In genomic region chr11:95360382-95360781, GRCh38 we compare ENCODE assay signal across 32 cellular contexts.
A peak's percentile ranks its signal among the peaks of the same experiment; 100 is the strongest.
DNase-seq lines count a peak whose midpoint lies in the region; ATAC-seq and TF ChIP-seq lines count a peak whose summit lies in the region.
"Had no signal": no experiment of that assay in that cellular context is flagged by ENCODE, and none has a peak within 500 bp of the region (broad histone marks: within the 10 kb centered on the region; RNA-seq: fewer than 3 reads in every experiment).

No MANE protein-coding gene starts in this region.

- 0 out of 2 replicates have a peak overlapping the region, but pooled peaks have one; percentile 18 for H3K27ac Mint-ChIP-seq in GM23338
- H3K27ac Mint-ChIP-seq in neural progenitor cell: no peak overlapping the region
- no peak overlapping the region for H3K27ac Mint-ChIP-seq in stimulated activated naive B cell treated with anti-CD40 and anti-IgM and Interleukin-4, amounts not matched to agents 10 μg/mL and 1 μg/mL and 100 μg/mL, for 72 hours
- H3K27ac Mint-ChIP-seq: activated naive CD8-positive, alpha-beta T cell treated with anti-CD3 and anti-CD28 coated beads for 36 hours; activated T-helper 17 cell treated with anti-CD3 and anti-CD28 coated beads, Interleukin-2, amount 50 U/mL, for 72 hours; CD4-positive, alpha-beta T cell; HFFc6; stimulated activated naive CD8-positive, alpha-beta T cell treated with anti-CD3 and anti-CD28 coated beads, Interleukin-15, amount 100 ng/mL, for 72 hours had no signal

- H3K79me2 ChIP-seq in GM23338 (replicated peaks; ENCODE audit: insufficient read depth) (no peaks in the 10 kb centered on the region), neural progenitor cell (ENCODE audit: low read depth) (no peaks in the 10 kb centered on the region)

- peak overlapping the region; percentile 75 for H3K27ac ChIP-seq in GM23338 (ENCODE audit: low read depth)
- H3K27ac ChIP-seq in neural progenitor cell: no peak overlapping the region
- H3K27ac ChIP-seq: dorsolateral prefrontal cortex, KMS-11 had no signal

- H3K4me2 ChIP-seq in GM23338 (peak overlapping the region; percentile 44), neural progenitor cell (peak overlapping the region; percentile 5)
- H3K4me2 ChIP-seq: KMS-11 had no signal

- H3K36me3 ChIP-seq in GM23338 (ENCODE audit: insufficient read depth) (no peaks in the 10 kb centered on the region), neural progenitor cell (no peaks in the 10 kb centered on the region)
- H3K36me3 ChIP-seq: tibial artery had no signal

- no peaks in the 10 kb centered on the region for H3K9me3 ChIP-seq in neural progenitor cell (ENCODE audit: low read depth)
- H3K9me3 ChIP-seq: mucosa of descending colon, tibial artery had no signal

- H3K9me3 Mint-ChIP-seq in GM23338 (no peaks in the 10 kb centered on the region), neural progenitor cell (no peaks in the 10 kb centered on the region)
- no peaks in the 10 kb centered on the region for H3K9me3 Mint-ChIP-seq in stimulated activated naive B cell treated with anti-CD40 and anti-IgM and Interleukin-4, amounts not matched to agents 10 μg/mL and 1 μg/mL and 100 μg/mL, for 72 hours
- H3K9me3 Mint-ChIP-seq: activated naive CD8-positive, alpha-beta T cell treated with anti-CD3 and anti-CD28 coated beads for 36 hours; activated T-helper 17 cell treated with anti-CD3 and anti-CD28 coated beads, Interleukin-2, amount 50 U/mL, for 72 hours; CD4-positive, alpha-beta T cell; stimulated activated naive CD8-positive, alpha-beta T cell treated with anti-CD3 and anti-CD28 coated beads, Interleukin-15, amount 100 ng/mL, for 72 hours had no signal

- peaks cover 7% of the 10 kb centered on the region for H3K27me3 Mint-ChIP-seq in GM23338 (ENCODE audit: insufficient read depth, low read depth, poor library complexity)
- H3K27me3 Mint-ChIP-seq in neural progenitor cell (ENCODE audit: insufficient read depth, low read depth): peaks cover 6% of the 10 kb centered on the region
- no peaks in the 10 kb centered on the region for H3K27me3 Mint-ChIP-seq in stimulated activated naive B cell treated with anti-CD40 and anti-IgM and Interleukin-4, amounts not matched to agents 10 μg/mL and 1 μg/mL and 100 μg/mL, for 72 hours
- H3K27me3 Mint-ChIP-seq: activated naive CD8-positive, alpha-beta T cell treated with anti-CD3 and anti-CD28 coated beads for 36 hours; activated T-helper 17 cell treated with anti-CD3 and anti-CD28 coated beads, Interleukin-2, amount 50 U/mL, for 72 hours; CD4-positive, alpha-beta T cell; stimulated activated naive CD8-positive, alpha-beta T cell treated with anti-CD3 and anti-CD28 coated beads, Interleukin-15, amount 100 ng/mL, for 72 hours had no signal

- H4K20me1 ChIP-seq in GM23338 (replicated peaks; ENCODE audit: insufficient read depth): no peaks in the 10 kb centered on the region
- H4K20me1 ChIP-seq in neural progenitor cell (ENCODE audit: low read depth): no peaks in the 10 kb centered on the region

- H3K4me1 ChIP-seq in GM23338 (ENCODE audit: insufficient read depth): peaks cover 36% of the 10 kb centered on the region
- peaks cover 39% of the 10 kb centered on the region for H3K4me1 ChIP-seq in neural progenitor cell

- H3K27me3 ChIP-seq in GM23338 (ENCODE audit: insufficient read depth): no peaks in the 10 kb centered on the region
- H3K27me3 ChIP-seq in neural progenitor cell: no peaks in the 10 kb centered on the region
- H3K27me3 ChIP-seq: dorsolateral prefrontal cortex, tibial artery had no signal

- ATAC-seq in GM23338: peak; percentile 15; the same call in 1 of the 3 replicates
- ATAC-seq in GM19324 (IDR thresholded peaks at IDR 0.05; ENCODE audit: low FRiP score, unreplicated experiment): no peak
- no peak for ATAC-seq in stimulated activated naive B cell treated with anti-CD40 and anti-IgM and Interleukin-4, amounts not matched to agents 10 μg/mL and 1 μg/mL and 100 μg/mL, for 72 hours (replicated peaks)
- ATAC-seq in GM21576 (IDR thresholded peaks at IDR 0.05; ENCODE audit: unreplicated experiment): no peak
- ATAC-seq in HG03342 (IDR thresholded peaks at IDR 0.05; ENCODE audit: unreplicated experiment): no peak
- ATAC-seq: activated T-helper 17 cell treated with anti-CD3 and anti-CD28 coated beads, Interleukin-2, amount 50 U/mL, for 72 hours; left ventricle myocardium superior; mucosa of descending colon; sciatic nerve; stimulated activated naive CD8-positive, alpha-beta T cell treated with anti-CD3 and anti-CD28 coated beads, Interleukin-15, amount 100 ng/mL, for 72 hours had no signal

- H3K36me3 Mint-ChIP-seq in GM23338 (ENCODE audit: low read depth) (no peaks in the 10 kb centered on the region), neural progenitor cell (no peaks in the 10 kb centered on the region)
- H3K36me3 Mint-ChIP-seq in stimulated activated naive B cell treated with anti-CD40 and anti-IgM and Interleukin-4, amounts not matched to agents 10 μg/mL and 1 μg/mL and 100 μg/mL, for 72 hours: no peaks in the 10 kb centered on the region
- H3K36me3 Mint-ChIP-seq: activated naive CD8-positive, alpha-beta T cell treated with anti-CD3 and anti-CD28 coated beads for 36 hours had no signal

- H2AFZ ChIP-seq in GM23338: peak overlapping the region; percentile 74; the same call in 1 of the 2 replicates
- H2AFZ ChIP-seq in neural progenitor cell (replicated peaks): peak overlapping the region; percentile 65

- peaks cover 6% of the 10 kb centered on the region; the same call in 1 of the 2 replicates for H3F3A ChIP-seq in GM23338 (replicated peaks; ENCODE audit: low read depth)
- peaks cover 9% of the 10 kb centered on the region for H3F3A ChIP-seq in neural progenitor cell (ENCODE audit: low read depth)

- H3K4me3 ChIP-seq in GM23338 (0 out of 2 replicates have a peak overlapping the region, but pooled peaks have one; percentile 29), epithelial cell of esophagus (ENCODE audit: low read length) (no peak overlapping the region), neural progenitor cell (no peak overlapping the region)
- H3K4me3 ChIP-seq: dorsolateral prefrontal cortex, mucosa of descending colon, tibial artery had no signal

- H3K9me2 ChIP-seq in GM23338 (ENCODE audit: insufficient read depth): no peaks in the 10 kb centered on the region

- H3K4me1 Mint-ChIP-seq in GM23338 (peaks cover 43% of the 10 kb centered on the region), neural progenitor cell (peaks cover 18% of the 10 kb centered on the region)
- peaks cover 4 to 6% of the 10 kb centered on the region in 2 donors for H3K4me1 Mint-ChIP-seq in stimulated activated naive B cell treated with anti-CD40 and anti-IgM and Interleukin-4, amounts not matched to agents 10 μg/mL and 1 μg/mL and 100 μg/mL, for 72 hours
- H3K4me1 Mint-ChIP-seq: activated T-helper 17 cell treated with anti-CD3 and anti-CD28 coated beads, Interleukin-2, amount 50 U/mL, for 72 hours had no signal

- no peak for DNase-seq in GM23338 (ENCODE audit: low spot score)
- DNase-seq in NOMO-1 treated with DMSO at 0.1 percent for 48 hours (lab: John Stamatoyannopoulos, UW; ENCODE audit: unreplicated experiment): peak; percentile 73
- DNase-seq in epithelial cell of esophagus (ENCODE audit: low read depth): peak; percentile 66
- no peak for DNase-seq in neural progenitor cell (ENCODE audit: low spot score)
- no peak for DNase-seq in stimulated activated naive B cell treated with anti-CD40 and anti-IgM and Interleukin-4, amounts not matched to agents 10 μg/mL and 1 μg/mL and 100 μg/mL, for 72 hours
- DNase-seq: activated CD4-positive, alpha-beta T cell treated with anti-CD3 and anti-CD28 coated beads, Interleukin-2, amount 50 U/mL, for 4 hours; activated CD4-positive, CD25-positive, alpha-beta regulatory T cell; activated CD8-positive, alpha-beta memory T cell treated with anti-CD3 and anti-CD28 coated beads, Interleukin-2, amount 50 U/mL, for 4 hours; activated naive CD8-positive, alpha-beta T cell treated with anti-CD3 and anti-CD28 coated beads for 36 hours; CD4-positive, alpha-beta T cell; cerebellar nuclear complex; dorsolateral prefrontal cortex; foreskin melanocyte; HFFc6; left ventricle myocardium superior; mucosa of descending colon; NCI-H1048; NCI-H187; NCI-H2227 treated with DMSO at 0.1 percent for 48 hours; OCI-M1; posterior cingulate gyrus; stimulated activated CD4-positive, alpha-beta T cell treated with anti-CD3 and anti-CD28 coated beads, Interleukin-15, amount 100 ng/mL, for 24 hours; stimulated activated naive CD8-positive, alpha-beta T cell treated with anti-CD3 and anti-CD28 coated beads, Interleukin-15, amount 100 ng/mL, for 72 hours; SW 1271; T1000; tibial artery had no signal

- no peak for TF ChIP-seq CTCF in GM23338 (conservative IDR thresholded peaks at IDR 0.05; ENCODE audit: low read depth in 2 of 2)
- no peak for TF ChIP-seq CTCF in epithelial cell of esophagus (IDR thresholded peaks at IDR 0.05; ENCODE audit: insufficient read depth, low read depth, low read length, missing control alignments)
- no peak for TF ChIP-seq CTCF in neural progenitor cell (IDR thresholded peaks at IDR 0.05)

- H3K9ac ChIP-seq in neural progenitor cell: no peak overlapping the region
- H3K9ac ChIP-seq: KMS-11 had no signal

- H3K4me3 Mint-ChIP-seq in GM23338: no peak overlapping the region
- no peak overlapping the region for H3K4me3 Mint-ChIP-seq in neural progenitor cell
- no peak overlapping the region for H3K4me3 Mint-ChIP-seq in stimulated activated naive B cell treated with anti-CD40 and anti-IgM and Interleukin-4, amounts not matched to agents 10 μg/mL and 1 μg/mL and 100 μg/mL, for 72 hours
- H3K4me3 Mint-ChIP-seq: activated naive CD8-positive, alpha-beta T cell treated with anti-CD3 and anti-CD28 coated beads for 36 hours; activated T-helper 17 cell treated with anti-CD3 and anti-CD28 coated beads, Interleukin-2, amount 50 U/mL, for 72 hours; CD4-positive, alpha-beta T cell; HFFc6; stimulated activated naive CD8-positive, alpha-beta T cell treated with anti-CD3 and anti-CD28 coated beads, Interleukin-15, amount 100 ng/mL, for 72 hours had no signal

TF ChIP-seq in GM23338, 12 proteins besides CTCF, POLR2A, EP300 and RAD21 (continues in another document):
- no peak for TF ChIP-seq ZNF331 (CRISPR knock-in tag; IDR thresholded peaks at IDR 0.05; ENCODE audit: low read depth)

Comparison
In these comparisons a context has a peak if more than half of its experiments do, and no peak if none do; other contexts are left out.
1. DNase-seq: peak in NOMO-1 treated with DMSO at 0.1 percent for 48 hours (single experiment) and epithelial cell of esophagus (single experiment); none in GM23338 (single experiment), neural progenitor cell (single experiment) and stimulated activated naive B cell treated with anti-CD40 and anti-IgM and Interleukin-4, amounts not matched to agents 10 μg/mL and 1 μg/mL and 100 μg/mL, for 72 hours (single experiment).